Comparison of ENCODE assay signal across 8 cellular contexts in the genomic region with DNA sequence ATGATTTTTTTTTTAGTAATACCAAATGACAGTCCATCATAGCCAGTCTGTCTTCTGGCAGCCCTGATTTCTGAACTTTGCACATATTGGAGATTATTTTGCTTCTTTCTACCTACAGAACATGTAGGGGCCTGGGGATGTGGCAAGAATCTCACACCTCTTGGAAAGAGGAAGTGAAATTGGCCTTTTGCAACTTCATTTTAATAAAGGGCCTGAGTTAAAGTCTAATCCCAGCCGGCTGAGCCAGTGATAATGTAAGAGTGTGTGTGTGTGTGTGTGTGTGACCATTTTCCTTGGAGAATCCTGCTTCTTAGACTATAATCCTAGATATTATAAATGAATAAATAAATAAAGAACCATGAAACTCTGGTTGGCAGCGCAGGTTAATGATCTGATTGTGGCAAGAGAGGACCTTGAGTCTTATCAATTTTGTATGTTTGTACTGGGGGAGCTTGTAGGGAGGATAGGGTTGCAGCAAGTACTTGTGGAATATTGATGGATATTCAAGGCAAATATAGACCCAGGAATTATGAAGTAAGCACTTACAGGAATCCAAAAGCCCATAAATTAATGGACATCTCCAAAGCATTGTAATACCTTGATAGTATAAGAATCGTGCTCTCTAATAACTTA.
DNase-seq lines count a peak whose midpoint lies in the region; ATAC-seq and TF ChIP-seq lines count a peak whose summit lies in the region.

No MANE protein-coding gene starts in this region.

- no peaks in the 10 kb centered on the region for H4K20me1 ChIP-seq in OCI-LY7 (ENCODE audit: insufficient read depth, low read length)

- ATAC-seq in GM19372 (IDR thresholded peaks at IDR 0.05; ENCODE audit: low read depth, unreplicated experiment) (peak; percentile 87), HG03064 (IDR thresholded peaks at IDR 0.05; ENCODE audit: low read depth, unreplicated experiment) (peak; percentile 92)

- POLR2A ChIA-PET in OCI-LY7 (lab: Charles Lee): interaction anchor here (0.6 to 1.9 kb wide), 3 partner anchors 11 to 334 kb away, joined by 3 to 7 read pairs (median 3); no protein-coding TSS in a partner anchor

- no peaks in the 10 kb centered on the region for H3K36me3 ChIP-seq in OCI-LY7 (ENCODE audit: insufficient read depth, low read length)

- intact Hi-C loops in OCI-LY7 (cut with micrococcal nuclease; ENCODE audit: unreplicated experiment): loop anchor here (2.0 to 5.0 kb wide), 2 partner anchors 49 to 84 kb away; no protein-coding TSS in a partner anchor

- peak; percentile 12 for DNase-seq in Caki2 (ENCODE audit: low read depth)
- DNase-seq in OCI-LY7 (ENCODE audit: low spot score): peak; percentile 80
- no peak for DNase-seq in NCI-H1092 (lab: John Stamatoyannopoulos, UW)
- no peak for DNase-seq in cerebellum (ENCODE audit: low spot score)
- no peak for DNase-seq in T1000 (lab: John Stamatoyannopoulos, UW)
- no peak for DNase-seq in activated T-cell treated with anti-CD3 and anti-CD28 coated beads for 4 hours

- no peak overlapping the region for H3K27ac ChIP-seq in OCI-LY7 (ENCODE audit: low read depth, low read length, poor library complexity, severe bottlenecking)

- no peaks in the 10 kb centered on the region for H3K9me2 ChIP-seq in OCI-LY7 (ENCODE audit: insufficient read depth, low read length)

- H3K4me3 ChIP-seq in OCI-LY7 (ENCODE audit: low read depth, low read length, poor library complexity, severe bottlenecking): no peak overlapping the region

- no peak for TF ChIP-seq CTCF in OCI-LY7 (conservative IDR thresholded peaks at IDR 0.05; ENCODE audit: low read length)

- CTCF ChIA-PET in OCI-LY7 (lab: Charles Lee; ENCODE audit: unreplicated experiment): no interaction called here

- no peaks in the 10 kb centered on the region for H3K9me3 ChIP-seq in OCI-LY7 (ENCODE audit: low read length)

- 0 out of 2 replicates have a peak overlapping the region, but pooled peaks have one; percentile 25 for H2AFZ ChIP-seq in OCI-LY7 (ENCODE audit: low read length)

- H3K79me2 ChIP-seq in OCI-LY7 (ENCODE audit: insufficient read depth, low read depth, low read length): no peaks in the 10 kb centered on the region

- H3K4me1 ChIP-seq in OCI-LY7 (ENCODE audit: insufficient read depth, low read length, poor library complexity, severe bottlenecking): peaks cover 23% of the 10 kb centered on the region

- in situ Hi-C loops in Caki2 (cut with HindIII; ENCODE audit: low pct_unique_long_range_greater_than_20kb, low sequenced_read_pairs): no loop called here

- BruUV-seq in OCI-LY7 (replicated peaks; lab: Mats Ljungman, UMichigan): no TSS peak

- H3K4me2 ChIP-seq in OCI-LY7 (ENCODE audit: low read length): peak overlapping the region; percentile 43

Comparison
In these comparisons a context has a peak if more than half of its experiments do, and no peak if none do; other contexts are left out.
1. DNase-seq: peak in Caki2 (single experiment) and OCI-LY7 (single experiment); none in NCI-H1092 (single experiment), cerebellum (single experiment), T1000 (single experiment) and activated T-cell treated with anti-CD3 and anti-CD28 coated beads for 4 hours (single experiment).